In genomic region chr1:31725777-31726535, GRCh38 we compare ENCODE assay signal across 18 cellular contexts. TPM values are rescaled to one million over a fixed set of nuclear protein-coding genes. Genes with fewer than 3 reads are reported as not detected.
DNase-seq lines count a peak whose midpoint lies in the region; ATAC-seq and TF ChIP-seq lines count a peak whose summit lies in the region.
"Had no signal": no experiment of that assay in that cellular context is flagged by ENCODE, and none has a peak within 500 bp of the region (broad histone marks: within the 10 kb centered on the region; RNA-seq: fewer than 3 reads in every experiment).

No MANE protein-coding gene starts in this region.

- peaks cover 10% of the 10 kb centered on the region for H3K4me1 ChIP-seq in NT2/D1 (ENCODE audit: insufficient read depth, insufficient read length)
- H3K4me1 ChIP-seq in osteoblast (ENCODE audit: insufficient read depth, low read length) = no peaks in the 10 kb centered on the region
- H3K4me1 ChIP-seq: left ventricle myocardium inferior had no signal

- H3K9ac ChIP-seq in NT2/D1 (ENCODE audit: insufficient read length, low read depth) = peak overlapping the region; percentile 12

- H3K27me3 ChIP-seq in NT2/D1 (ENCODE audit: insufficient read depth, insufficient read length) = no peaks in the 10 kb centered on the region
- H3K27me3 ChIP-seq in osteoblast (ENCODE audit: insufficient read depth, low read length) = peaks cover 4% of the 10 kb centered on the region

- TF ChIP-seq CTCF in osteoblast (IDR thresholded peaks at IDR 0.05; ENCODE audit: extremely low read depth, low read depth, low read length) = no peak

- H4K20me1 ChIP-seq in osteoblast (ENCODE audit: insufficient read depth, low read length) = peaks cover 20% of the 10 kb centered on the region

- H3K4me3 ChIP-seq in NT2/D1 (ENCODE audit: insufficient read length, low read depth) = no peak overlapping the region
- no peak overlapping the region for H3K4me3 ChIP-seq in osteoblast (ENCODE audit: insufficient read depth, low read length)
- H3K4me3 ChIP-seq: GM23338, left ventricle myocardium inferior had no signal

- H3K4me2 ChIP-seq in osteoblast (ENCODE audit: insufficient read depth, low read length) = no peak overlapping the region
- H3K4me2 ChIP-seq: GM23338 had no signal

- no peak for ATAC-seq in GM21526 (IDR thresholded peaks at IDR 0.05; ENCODE audit: low FRiP score, unreplicated experiment)
- no peak for ATAC-seq in HG02885 (IDR thresholded peaks at IDR 0.05; ENCODE audit: poor library complexity, unreplicated experiment)
- ATAC-seq: activated naive CD4-positive, alpha-beta T cell treated with anti-CD3 and anti-CD28 coated beads, Interleukin-2, amount 50 U/mL, for 72 hours; activated T-cell treated with anti-CD3 and anti-CD28 coated beads, Interleukin-2, amount 50 U/mL, for 72 hours had no signal

- no peak overlapping the region for H3K27ac ChIP-seq in osteoblast (ENCODE audit: low read depth, low read length)
- H3K27ac ChIP-seq: left ventricle myocardium inferior had no signal

- no peaks in the 10 kb centered on the region for H3K79me2 ChIP-seq in osteoblast (ENCODE audit: insufficient read depth, low read length)

- DNase-seq in NCI-H748 (lab: John Stamatoyannopoulos, UW; ENCODE audit: unreplicated experiment) (peak; percentile 10), NCI-H748 treated with DMSO at 0.1 percent for 48 hours (lab: John Stamatoyannopoulos, UW) (no peak), NCI-H1105 (lab: John Stamatoyannopoulos, UW) (peak; percentile 14), NT2/D1 (ENCODE audit: low read depth, low spot score) (no peak), osteoblast (ENCODE audit: insufficient read length, low spot score, missing footprints) (peak; percentile 77)
- DNase-seq in activated CD4-positive, CD25-positive, alpha-beta regulatory T cell treated with anti-CD3 and anti-CD28 coated beads, Interleukin-2, amount 50 U/mL, for 72 hours = no peak
- DNase-seq: activated CD4-positive, alpha-beta T cell treated with anti-CD3 and anti-CD28 coated beads for 1 hour; activated T-cell treated with anti-CD3 and anti-CD28 coated beads, Interleukin-2, amount 50 U/mL, for 72 hours; CD4-positive, alpha-beta memory T cell; EL; glutamatergic neuron; left ventricle myocardium inferior; NCI-H774 had no signal

- peaks cover 38% of the 10 kb centered on the region for H3K36me3 ChIP-seq in NT2/D1 (ENCODE audit: insufficient read depth, insufficient read length, low read length)
- H3K36me3 ChIP-seq in osteoblast (ENCODE audit: insufficient read depth, low read length) = peaks cover 4% of the 10 kb centered on the region
- H3K36me3 ChIP-seq: left ventricle myocardium inferior had no signal

- H3K9me3 ChIP-seq in NT2/D1 (ENCODE audit: insufficient read depth, low read length) = no peaks in the 10 kb centered on the region
- no peaks in the 10 kb centered on the region for H3K9me3 ChIP-seq in osteoblast (ENCODE audit: low read depth, low read length)
- H3K9me3 ChIP-seq: left ventricle myocardium inferior had no signal

- no peak overlapping the region for H2AFZ ChIP-seq in osteoblast (ENCODE audit: low read length)
- H2AFZ ChIP-seq: GM23338 had no signal

RNA-seq across cellular contexts. Expression of gene COL16A1, which starts 22.1 kb away (rescaled TPM):
- 158 and 197 TPM in 2 replicates for total RNA-seq in osteoblast
- total RNA-seq: activated CD8-positive, alpha-beta memory T cell treated with anti-CD3 and anti-CD28 coated beads for 36 hours; CD4-positive, alpha-beta memory T cell had no signal

RNA-seq across cellular contexts. Expression of gene ADGRB2, which starts 38.2 kb away (rescaled TPM):
- 5.8 and 7.4 TPM in 2 replicates for total RNA-seq in osteoblast

Comparison
In these comparisons a context has a peak if more than half of its experiments do, and no peak if none do; other contexts are left out.
1. DNase-seq: peak in NCI-H748 (single experiment), NCI-H1105 (single experiment) and osteoblast (single experiment); none in NCI-H748 treated with DMSO at 0.1 percent for 48 hours (single experiment), NT2/D1 (single experiment) and activated CD4-positive, CD25-positive, alpha-beta regulatory T cell treated with anti-CD3 and anti-CD28 coated beads, Interleukin-2, amount 50 U/mL, for 72 hours (single experiment).